ENCODE assay signal across 39 cellular contexts in genomic region chrX:68640661-68641060, GRCh38. TPM values are rescaled to one million over a fixed set of nuclear protein-coding genes. Genes with fewer than 3 reads are reported as not detected.
"Had no signal": no experiment of that assay in that cellular context is flagged by ENCODE, and none has a peak within 500 bp of the region (broad histone marks: within the 10 kb centered on the region; RNA-seq: fewer than 3 reads in every experiment).

No MANE protein-coding gene starts in this region.

- H3K4me3 ChIP-seq: adrenal gland, ascending aorta, body of pancreas, breast epithelium, cardiac muscle cell had no signal

- H3K27ac ChIP-seq: adrenal gland, ascending aorta, body of pancreas, brain microvascular endothelial cell, breast epithelium, cardiac muscle cell had no signal

- H3K27me3 ChIP-seq: ascending aorta, body of pancreas, brain microvascular endothelial cell, cardiac muscle cell had no signal

- DNase-seq: activated effector memory CD4-positive, alpha-beta T cell treated with anti-CD3 and anti-CD28 coated beads, Interleukin-2, amount 50 U/mL, for 16 hours; activated effector memory CD4-positive, alpha-beta T cell treated with Interleukin-2 at 50 U/mL for 16 hours; activated gamma-delta T cell; activated gamma-delta T cell treated with Interleukin-2 at 50 U/mL for 16 hours; activated naive CD4-positive, alpha-beta T cell; activated naive CD4-positive, alpha-beta T cell treated with anti-CD3 and anti-CD28 coated beads for 36 hours; activated naive CD4-positive, alpha-beta T cell treated with anti-CD3 and anti-CD28 coated beads, Interleukin-2, amount 10 ng/mL, durations not matched to agents 7 days and 5 days; activated naive CD4-positive, alpha-beta T cell treated with anti-CD3 and anti-CD28 coated beads, Interleukin-2, amount 50 U/mL, for 16 hours; activated naive CD4-positive, alpha-beta T cell treated with Interleukin-2 at 50 U/mL for 16 hours; activated naive CD8-positive, alpha-beta T cell treated with anti-CD3 and anti-CD28 coated beads for 36 hours; activated naive CD8-positive, alpha-beta T cell treated with anti-CD3 and anti-CD28 coated beads, Interleukin-2, amount 10 ng/mL, durations not matched to agents 7 days and 5 days; activated naive CD8-positive, alpha-beta T cell treated with anti-CD3 and anti-CD28 coated beads, Interleukin-2, amount 50 U/mL, for 24 hours; activated T-cell treated with anti-CD3 and anti-CD28 coated beads, Interleukin-2, amount 50 U/mL, for 1 hour; activated T-cell treated with anti-CD3 and anti-CD28 coated beads, Interleukin-2, amount 50 U/mL, for 24 hours; activated T-cell treated with anti-CD3 and anti-CD28 coated beads, Interleukin-2, amount 50 U/mL, for 4 hours; activated T-cell treated with anti-CD3 and anti-CD28 coated beads, Interleukin-2, amount 50 U/mL, for 48 hours; activated T-cell treated with anti-CD3 and anti-CD28 coated beads, Interleukin-2, amount 50 U/mL, for 72 hours; adrenal gland; amniotic stem cell; amygdala; anterior cingulate cortex; aorta; body of pancreas; brain microvascular endothelial cell; caudate nucleus; central memory CD4-positive, alpha-beta T cell; cerebellar nuclear complex had no signal

- H3K36me3 Mint-ChIP-seq: activated naive CD4-positive, alpha-beta T cell treated with anti-CD3 and anti-CD28 coated beads, Interleukin-2, amount 10 ng/mL, durations not matched to agents 7 days and 5 days; activated naive CD4-positive, alpha-beta T cell treated with anti-CD3 and anti-CD28 coated beads, Interleukin-2, amount 50 U/mL, for 24 hours; activated naive CD4-positive, alpha-beta T cell treated with anti-CD3 and anti-CD28 coated beads, Interleukin-2, amount 50 U/mL, for 72 hours; activated naive CD8-positive, alpha-beta T cell; activated naive CD8-positive, alpha-beta T cell treated with anti-CD3 and anti-CD28 coated beads for 36 hours; activated naive CD8-positive, alpha-beta T cell treated with anti-CD3 and anti-CD28 coated beads, Interleukin-2, amount 10 ng/mL, durations not matched to agents 7 days and 5 days; brain had no signal

- H3K4me1 ChIP-seq: adrenal gland, ascending aorta, body of pancreas, breast epithelium had no signal

- H3K9me3 ChIP-seq: adrenal gland, ascending aorta, body of pancreas, breast epithelium had no signal

- H3K4me3 Mint-ChIP-seq: activated naive CD4-positive, alpha-beta T cell treated with anti-CD3 and anti-CD28 coated beads for 36 hours; activated naive CD4-positive, alpha-beta T cell treated with anti-CD3 and anti-CD28 coated beads, Interleukin-2, amount 10 ng/mL, durations not matched to agents 7 days and 5 days; activated naive CD4-positive, alpha-beta T cell treated with anti-CD3 and anti-CD28 coated beads, Interleukin-2, amount 50 U/mL, for 24 hours; activated naive CD8-positive, alpha-beta T cell; activated naive CD8-positive, alpha-beta T cell treated with anti-CD3 and anti-CD28 coated beads for 36 hours; activated naive CD8-positive, alpha-beta T cell treated with anti-CD3 and anti-CD28 coated beads, Interleukin-2, amount 10 ng/mL, durations not matched to agents 7 days and 5 days; activated naive CD8-positive, alpha-beta T cell treated with anti-CD3 and anti-CD28 coated beads, Interleukin-2, amount 50 U/mL, for 24 hours; activated T-cell treated with anti-CD3 and anti-CD28 coated beads, Interleukin-2, amount 50 U/mL, for 24 hours; activated T-cell treated with anti-CD3 and anti-CD28 coated beads, Interleukin-2, amount 50 U/mL, for 4 hours; activated T-cell treated with anti-CD3 and anti-CD28 coated beads, Interleukin-2, amount 50 U/mL, for 72 hours; activated T-helper 1 cell treated with anti-CD3 and anti-CD28 coated beads, Interleukin-12 subunit alpha, Interleukin-12 subunit beta, Interleukin-2, Interleukin-4 antibody, amounts not matched to agents 30 ng/mL and 10 ng/mL and 1 ng/mL, durations not matched to agents 14 hours and 24 hours and 36 hours; activated T-helper 17 cell treated with anti-CD3 and anti-CD28 coated beads, Interleukin-2, amount 50 U/mL, for 72 hours; brain; central memory CD8-positive, alpha-beta T cell had no signal

- H3K27me3 Mint-ChIP-seq: activated naive CD4-positive, alpha-beta T cell treated with anti-CD3 and anti-CD28 coated beads, Interleukin-2, amount 10 ng/mL, durations not matched to agents 7 days and 5 days; activated naive CD4-positive, alpha-beta T cell treated with anti-CD3 and anti-CD28 coated beads, Interleukin-2, amount 50 U/mL, for 24 hours; activated naive CD8-positive, alpha-beta T cell; activated naive CD8-positive, alpha-beta T cell treated with anti-CD3 and anti-CD28 coated beads for 36 hours; activated naive CD8-positive, alpha-beta T cell treated with anti-CD3 and anti-CD28 coated beads, Interleukin-2, amount 10 ng/mL, durations not matched to agents 7 days and 5 days; activated naive CD8-positive, alpha-beta T cell treated with anti-CD3 and anti-CD28 coated beads, Interleukin-2, amount 50 U/mL, for 24 hours; activated T-helper 17 cell treated with anti-CD3 and anti-CD28 coated beads, Interleukin-2, amount 50 U/mL, for 72 hours; central memory CD8-positive, alpha-beta T cell had no signal

- FAIRE-seq: bronchial epithelial cell had no signal

- H3K27ac Mint-ChIP-seq: activated naive CD4-positive, alpha-beta T cell treated with anti-CD3 and anti-CD28 coated beads for 36 hours; activated naive CD4-positive, alpha-beta T cell treated with anti-CD3 and anti-CD28 coated beads, Interleukin-2, amount 10 ng/mL, durations not matched to agents 7 days and 5 days; activated naive CD4-positive, alpha-beta T cell treated with anti-CD3 and anti-CD28 coated beads, Interleukin-2, amount 50 U/mL, for 24 hours; activated naive CD4-positive, alpha-beta T cell treated with anti-CD3 and anti-CD28 coated beads, Interleukin-2, amount 50 U/mL, for 72 hours; activated naive CD8-positive, alpha-beta T cell; activated naive CD8-positive, alpha-beta T cell treated with anti-CD3 and anti-CD28 coated beads for 36 hours; activated naive CD8-positive, alpha-beta T cell treated with anti-CD3 and anti-CD28 coated beads, Interleukin-2, amount 10 ng/mL, durations not matched to agents 7 days and 5 days; activated naive CD8-positive, alpha-beta T cell treated with anti-CD3 and anti-CD28 coated beads, Interleukin-2, amount 50 U/mL, for 24 hours; activated T-cell treated with anti-CD3 and anti-CD28 coated beads, Interleukin-2, amount 50 U/mL, for 24 hours; activated T-cell treated with anti-CD3 and anti-CD28 coated beads, Interleukin-2, amount 50 U/mL, for 72 hours; activated T-helper 1 cell treated with anti-CD3 and anti-CD28 coated beads, Interleukin-12 subunit alpha, Interleukin-12 subunit beta, Interleukin-2, Interleukin-4 antibody, amounts not matched to agents 30 ng/mL and 10 ng/mL and 1 ng/mL, durations not matched to agents 14 hours and 24 hours and 36 hours; activated T-helper 17 cell treated with anti-CD3 and anti-CD28 coated beads, Interleukin-2, amount 50 U/mL, for 72 hours; activated T-helper 2 cell treated with anti-CD3 and anti-CD28 coated beads, Interferon-gamma antibody, Interleukin-2, Interleukin-4, amounts not matched to agents 10 μg/mL and 5 μg/mL and 100 μg/mL, durations not matched to agents 14 hours and 24 hours and 36 hours; brain had no signal

- H3K9me3 Mint-ChIP-seq: activated naive CD4-positive, alpha-beta T cell treated with anti-CD3 and anti-CD28 coated beads for 36 hours; activated naive CD4-positive, alpha-beta T cell treated with anti-CD3 and anti-CD28 coated beads, Interleukin-2, amount 10 ng/mL, durations not matched to agents 7 days and 5 days; activated naive CD4-positive, alpha-beta T cell treated with anti-CD3 and anti-CD28 coated beads, Interleukin-2, amount 50 U/mL, for 24 hours; activated naive CD4-positive, alpha-beta T cell treated with anti-CD3 and anti-CD28 coated beads, Interleukin-2, amount 50 U/mL, for 72 hours; activated naive CD8-positive, alpha-beta T cell treated with anti-CD3 and anti-CD28 coated beads for 36 hours; activated naive CD8-positive, alpha-beta T cell treated with anti-CD3 and anti-CD28 coated beads, Interleukin-2, amount 10 ng/mL, durations not matched to agents 7 days and 5 days; activated naive CD8-positive, alpha-beta T cell treated with anti-CD3 and anti-CD28 coated beads, Interleukin-2, amount 50 U/mL, for 24 hours; activated T-cell treated with anti-CD3 and anti-CD28 coated beads, Interleukin-2, amount 50 U/mL, for 24 hours; activated T-cell treated with anti-CD3 and anti-CD28 coated beads, Interleukin-2, amount 50 U/mL, for 4 hours; activated T-cell treated with anti-CD3 and anti-CD28 coated beads, Interleukin-2, amount 50 U/mL, for 72 hours; activated T-helper 1 cell treated with anti-CD3 and anti-CD28 coated beads, Interleukin-12 subunit alpha, Interleukin-12 subunit beta, Interleukin-2, Interleukin-4 antibody, amounts not matched to agents 30 ng/mL and 10 ng/mL and 1 ng/mL, durations not matched to agents 14 hours and 24 hours and 36 hours; activated T-helper 17 cell treated with anti-CD3 and anti-CD28 coated beads, Interleukin-2, amount 50 U/mL, for 72 hours; activated T-helper 2 cell treated with anti-CD3 and anti-CD28 coated beads, Interferon-gamma antibody, Interleukin-2, Interleukin-4, amounts not matched to agents 10 μg/mL and 5 μg/mL and 100 μg/mL, durations not matched to agents 14 hours and 24 hours and 36 hours; brain; central memory CD8-positive, alpha-beta T cell had no signal

- H3K4me1 Mint-ChIP-seq: activated naive CD4-positive, alpha-beta T cell treated with anti-CD3 and anti-CD28 coated beads, Interleukin-2, amount 10 ng/mL, durations not matched to agents 7 days and 5 days; activated naive CD4-positive, alpha-beta T cell treated with anti-CD3 and anti-CD28 coated beads, Interleukin-2, amount 50 U/mL, for 24 hours; activated naive CD8-positive, alpha-beta T cell treated with anti-CD3 and anti-CD28 coated beads for 36 hours; activated naive CD8-positive, alpha-beta T cell treated with anti-CD3 and anti-CD28 coated beads, Interleukin-2, amount 10 ng/mL, durations not matched to agents 7 days and 5 days; activated naive CD8-positive, alpha-beta T cell treated with anti-CD3 and anti-CD28 coated beads, Interleukin-2, amount 50 U/mL, for 24 hours; activated T-helper 17 cell treated with anti-CD3 and anti-CD28 coated beads, Interleukin-2, amount 50 U/mL, for 72 hours; brain; central memory CD8-positive, alpha-beta T cell had no signal

- H3K36me3 ChIP-seq: adrenal gland, ascending aorta, brain microvascular endothelial cell, breast epithelium, cardiac muscle cell had no signal

- ATAC-seq: activated naive CD4-positive, alpha-beta T cell treated with anti-CD3 and anti-CD28 coated beads, Interleukin-2, amount 50 U/mL, for 72 hours; activated naive CD8-positive, alpha-beta T cell treated with anti-CD3 and anti-CD28 coated beads, Interleukin-2, amount 50 U/mL, for 24 hours; activated T-cell treated with anti-CD3 and anti-CD28 coated beads, Interleukin-2, amount 50 U/mL, for 4 hours; activated T-cell treated with anti-CD3 and anti-CD28 coated beads, Interleukin-2, amount 50 U/mL, for 72 hours; activated T-helper 17 cell treated with anti-CD3 and anti-CD28 coated beads, Interleukin-2, amount 50 U/mL, for 72 hours; body of pancreas had no signal

RNA-seq across cellular contexts. Expression of gene STARD8, which starts 6.8 kb away (rescaled TPM):
- total RNA-seq: bronchial epithelial cell had no signal
